In the genomic region with DNA sequence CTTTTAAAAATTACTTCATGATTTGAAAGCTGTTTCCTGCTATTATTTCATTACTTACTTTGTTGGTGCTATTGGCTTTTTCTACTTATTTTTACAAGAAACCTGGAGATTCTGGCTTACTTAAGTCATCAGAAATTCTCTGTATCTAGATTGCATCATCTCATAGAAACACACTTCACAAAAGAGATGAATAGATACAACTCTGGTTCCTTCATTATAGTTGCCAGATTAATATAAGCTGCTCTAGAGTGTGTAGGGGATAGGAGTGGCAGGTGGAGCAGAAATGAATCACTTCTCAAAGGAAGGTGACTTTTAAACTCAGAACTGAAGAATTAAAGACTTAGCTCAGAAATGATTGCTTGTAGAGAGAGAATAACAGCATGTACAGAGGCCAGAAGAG, we compare ENCODE assay signal across 17 cellular contexts. TPM values are rescaled to one million over a fixed set of nuclear protein-coding genes. Genes with fewer than 3 reads are reported as not detected.
DNase-seq lines count a peak whose midpoint lies in the region; ATAC-seq and TF ChIP-seq lines count a peak whose summit lies in the region.
"Had no signal": no experiment of that assay in that cellular context is flagged by ENCODE, and none has a peak within 500 bp of the region (broad histone marks: within the 10 kb centered on the region; RNA-seq: fewer than 3 reads in every experiment).

No MANE protein-coding gene starts in this region.

- intact Hi-C loops in activated CD8-positive, alpha-beta T cell treated with anti-CD3 and anti-CD28 coated beads for 36 hours (cut with micrococcal nuclease) = no loop called here
- intact Hi-C loops in Calu3 (cut with micrococcal nuclease; ENCODE audit: unreplicated experiment) = no loop called here

- H3K27me3 Mint-ChIP-seq in activated CD8-positive, alpha-beta T cell treated with anti-CD3 and anti-CD28 coated beads for 36 hours = no peaks in the 10 kb centered on the region
- no peaks in the 10 kb centered on the region for H3K27me3 Mint-ChIP-seq in activated CD8-positive, alpha-beta T cell treated with anti-CD3 and anti-CD28 coated beads, Interleukin-2, amount 10 ng/mL, durations not matched to agents 7 days and 5 days (ENCODE audit: low read depth)
- H3K27me3 Mint-ChIP-seq in Calu3 (ENCODE audit: unreplicated experiment) = no peaks in the 10 kb centered on the region
- H3K27me3 Mint-ChIP-seq in T-helper 17 cell = no peaks in the 10 kb centered on the region
- no peaks in the 10 kb centered on the region for H3K27me3 Mint-ChIP-seq in nephron progenitor cell (ENCODE audit: low read depth, poor library complexity)

- no peak overlapping the region for H3K4me3 Mint-ChIP-seq in activated CD8-positive, alpha-beta T cell treated with anti-CD3 and anti-CD28 coated beads for 36 hours
- H3K4me3 Mint-ChIP-seq in activated CD8-positive, alpha-beta T cell treated with anti-CD3 and anti-CD28 coated beads, Interleukin-2, amount 10 ng/mL, durations not matched to agents 7 days and 5 days = no peak overlapping the region
- H3K4me3 Mint-ChIP-seq in Calu3 (ENCODE audit: low read depth, unreplicated experiment) = no peak overlapping the region
- H3K4me3 Mint-ChIP-seq in T-helper 17 cell = peak overlapping the region; percentile 0
- H3K4me3 Mint-ChIP-seq in nephron progenitor cell = no peak overlapping the region
- H3K4me3 Mint-ChIP-seq: H9 had no signal

- CTCF ChIA-PET in activated CD8-positive, alpha-beta T cell treated with anti-CD3 and anti-CD28 coated beads for 36 hours (lab: Charles Lee) = interaction anchor here (4.3 kb wide), 1 partner anchor 35 kb away, joined by 17 read pairs; no protein-coding TSS in a partner anchor
- CTCF ChIA-PET in activated CD8-positive, alpha-beta T cell treated with anti-CD3 and anti-CD28 coated beads, Interleukin-2, amount 10 ng/mL, durations not matched to agents 7 days and 5 days (lab: Charles Lee) = interaction anchor here (1.4 to 1.6 kb wide), 2 partner anchors 35 to 36 kb away, joined by 3 to 4 read pairs; no protein-coding TSS in a partner anchor
- CTCF ChIA-PET in Calu3 (lab: Charles Lee) = no interaction called here

- TF ChIP-seq CTCF in activated CD8-positive, alpha-beta T cell treated with anti-CD3 and anti-CD28 coated beads for 36 hours (IDR thresholded peaks at IDR 0.05) = no peak
- TF ChIP-seq CTCF in Calu3 (IDR thresholded peaks at IDR 0.05; ENCODE audit: unreplicated experiment) (no peak), nephron progenitor cell (IDR thresholded peaks at IDR 0.05) (no peak)

- no peak for DNase-seq in activated CD8-positive, alpha-beta T cell treated with anti-CD3 and anti-CD28 coated beads for 36 hours
- no peak for DNase-seq in activated CD8-positive, alpha-beta T cell treated with anti-CD3 and anti-CD28 coated beads, Interleukin-2, amount 10 ng/mL, durations not matched to agents 7 days and 5 days
- no peak for DNase-seq in Calu3
- DNase-seq in T-helper 17 cell = no peak
- DNase-seq in dedifferentiated amniotic fluid mesenchymal stem cell (ENCODE audit: extremely low spot score) = peak; percentile 39
- no peak for DNase-seq in nephron progenitor cell
- no peak for DNase-seq in SIG-M5 (lab: John Stamatoyannopoulos, UW)
- DNase-seq: Caco-2, H9, Kasumi-1, MM.1S, NCI-H1105, NCI-H1694, NCI-H226, NCI-H524 treated with DMSO at 0.1 percent for 48 hours had no signal

- no peaks in the 10 kb centered on the region for H3K9me3 Mint-ChIP-seq in activated CD8-positive, alpha-beta T cell treated with anti-CD3 and anti-CD28 coated beads for 36 hours
- no peaks in the 10 kb centered on the region for H3K9me3 Mint-ChIP-seq in activated CD8-positive, alpha-beta T cell treated with anti-CD3 and anti-CD28 coated beads, Interleukin-2, amount 10 ng/mL, durations not matched to agents 7 days and 5 days (ENCODE audit: insufficient read depth)
- H3K9me3 Mint-ChIP-seq in Calu3 (ENCODE audit: low read depth, unreplicated experiment) (no peaks in the 10 kb centered on the region), nephron progenitor cell (no peaks in the 10 kb centered on the region)
- H3K9me3 Mint-ChIP-seq: H9 had no signal

- H3K4me1 Mint-ChIP-seq in activated CD8-positive, alpha-beta T cell treated with anti-CD3 and anti-CD28 coated beads for 36 hours (ENCODE audit: low read depth) = peaks cover 25% of the 10 kb centered on the region
- peaks cover 2% of the 10 kb centered on the region for H3K4me1 Mint-ChIP-seq in activated CD8-positive, alpha-beta T cell treated with anti-CD3 and anti-CD28 coated beads, Interleukin-2, amount 10 ng/mL, durations not matched to agents 7 days and 5 days (ENCODE audit: low read depth)
- H3K4me1 Mint-ChIP-seq in Calu3 (ENCODE audit: low read depth, unreplicated experiment) (no peaks in the 10 kb centered on the region), T-helper 17 cell (peaks cover 4% of the 10 kb centered on the region), nephron progenitor cell (no peaks in the 10 kb centered on the region)
- H3K4me1 Mint-ChIP-seq: H9 had no signal

- H3K36me3 Mint-ChIP-seq in activated CD8-positive, alpha-beta T cell treated with anti-CD3 and anti-CD28 coated beads for 36 hours (ENCODE audit: low read depth) = peaks cover 56% of the 10 kb centered on the region
- H3K36me3 Mint-ChIP-seq in activated CD8-positive, alpha-beta T cell treated with anti-CD3 and anti-CD28 coated beads, Interleukin-2, amount 10 ng/mL, durations not matched to agents 7 days and 5 days (ENCODE audit: low read depth) = peaks cover 79% of the 10 kb centered on the region
- H3K36me3 Mint-ChIP-seq in Calu3 (ENCODE audit: insufficient read depth, unreplicated experiment) = no peaks in the 10 kb centered on the region
- H3K36me3 Mint-ChIP-seq in T-helper 17 cell (ENCODE audit: low read depth) = peaks cover 7% of the 10 kb centered on the region
- peaks cover 38% of the 10 kb centered on the region for H3K36me3 Mint-ChIP-seq in nephron progenitor cell (ENCODE audit: low read depth)

- peak overlapping the region; percentile 68 for H3K27ac Mint-ChIP-seq in activated CD8-positive, alpha-beta T cell treated with anti-CD3 and anti-CD28 coated beads for 36 hours
- no peak overlapping the region for H3K27ac Mint-ChIP-seq in activated CD8-positive, alpha-beta T cell treated with anti-CD3 and anti-CD28 coated beads, Interleukin-2, amount 10 ng/mL, durations not matched to agents 7 days and 5 days
- H3K27ac Mint-ChIP-seq in Calu3 (ENCODE audit: unreplicated experiment) = peak overlapping the region; percentile 8
- no peak overlapping the region for H3K27ac Mint-ChIP-seq in T-helper 17 cell
- H3K27ac Mint-ChIP-seq in nephron progenitor cell = no peak overlapping the region
- H3K27ac Mint-ChIP-seq: H9 had no signal

- no TSS peak for BruUV-seq in Calu3 (replicated peaks; lab: Mats Ljungman, UMichigan)

- POLR2A ChIA-PET in activated CD8-positive, alpha-beta T cell treated with anti-CD3 and anti-CD28 coated beads for 36 hours (lab: Charles Lee) = no interaction called here
- POLR2A ChIA-PET in activated CD8-positive, alpha-beta T cell treated with anti-CD3 and anti-CD28 coated beads, Interleukin-2, amount 10 ng/mL, durations not matched to agents 7 days and 5 days (lab: Charles Lee) = no interaction called here

- no peaks in the 10 kb centered on the region for H3K9me3 ChIP-seq in T-helper 17 cell (ENCODE audit: control insufficient read depth, low read length, poor library complexity, severe bottlenecking)
- H3K9me3 ChIP-seq: Caco-2 had no signal

- peak; percentile 82 for ATAC-seq in activated CD8-positive, alpha-beta T cell treated with anti-CD3 and anti-CD28 coated beads for 36 hours
- no peak for ATAC-seq in activated CD8-positive, alpha-beta T cell treated with anti-CD3 and anti-CD28 coated beads, Interleukin-2, amount 10 ng/mL, durations not matched to agents 7 days and 5 days
- ATAC-seq in T-helper 17 cell (no peak), HG02870 (IDR thresholded peaks at IDR 0.05; ENCODE audit: unreplicated experiment) (no peak)
- ATAC-seq: Panc1 had no signal

RNA-seq across cellular contexts. Expression of gene CYP2R1, which starts 20.0 kb away (rescaled TPM):
- 10 to 100 TPM; 12.9 to 13.9 TPM for total RNA-seq in activated CD8-positive, alpha-beta T cell treated with anti-CD3 and anti-CD28 coated beads for 36 hours
- 10 to 100 TPM; 14.4 to 18.8 TPM for total RNA-seq in activated CD8-positive, alpha-beta T cell treated with anti-CD3 and anti-CD28 coated beads, Interleukin-2, amount 10 ng/mL, durations not matched to agents 7 days and 5 days
- total RNA-seq in Calu3 (2022) (21.0 and 21.4 TPM in 2 replicates), T-helper 17 cell (10 to 100 TPM; 12.2 to 14.6 TPM)

Comparison
In these comparisons a context has a peak if more than half of its experiments do, and no peak if none do; other contexts are left out.
1. H3K27ac Mint-ChIP-seq: peak in activated CD8-positive, alpha-beta T cell treated with anti-CD3 and anti-CD28 coated beads for 36 hours (single experiment) and Calu3 (single experiment); none in activated CD8-positive, alpha-beta T cell treated with anti-CD3 and anti-CD28 coated beads, Interleukin-2, amount 10 ng/mL, durations not matched to agents 7 days and 5 days (single experiment), T-helper 17 cell (single experiment) and nephron progenitor cell (single experiment).